Comparison of ENCODE assay signal across 8 cellular contexts in genomic region chr15:76905013-76905839, GRCh38. TPM values are rescaled to one million over a fixed set of nuclear protein-coding genes. Genes with fewer than 3 reads are reported as not detected.
DNase-seq lines count a peak whose midpoint lies in the region; TF ChIP-seq lines count a peak whose summit lies in the region.

Gene SCAPER, minus strand, starts transcription at chr15:76905340. Its CDS starts 21,523 bp downstream, at chr15:76883817.

- H4K20me1 ChIP-seq in SK-N-SH (ENCODE audit: insufficient read depth), result no peaks in the 10 kb centered on the region

- H3K4me3 ChIP-seq in SK-N-SH (ENCODE audit: low read depth in 2 of 2, low read length in 1 of 2), result peak within 1 kb of the TSS; percentile 77 to 84
- H3K4me3 ChIP-seq in suprapubic skin, result peak within 1 kb of the TSS; percentile 90

- DNase-seq in GM04503 (ENCODE audit: low read depth) (peak; percentile 31), HEK293T (ENCODE audit: extremely low spot score) (peak; percentile 98), NAMALWA (ENCODE audit: low spot score) (peak; percentile 91), SK-N-SH (peak; percentile 97), glomerular endothelial cell (ENCODE audit: extremely low read depth, low read depth, low spot score) (peak; percentile 23), occipital lobe (lab: John Stamatoyannopoulos, UW) (peak; percentile 85), suprapubic skin (ENCODE audit: low spot score in 2 of 2) (peak; percentile 93 to 94)
- peak; percentile 92 for DNase-seq in activated naive CD4-positive, alpha-beta T cell treated with anti-CD3 and anti-CD28 coated beads, Interleukin-2, amount 50 U/mL, for 16 hours

- TF ChIP-seq CTCF in SK-N-SH (IDR thresholded peaks at IDR 0.05) (no peak), suprapubic skin (IDR thresholded peaks at IDR 0.05) (no peak)

- H3K9me3 ChIP-seq in SK-N-SH (no peaks in the 10 kb centered on the region), suprapubic skin (no peaks in the 10 kb centered on the region)

- TF ChIP-seq RAD21 in SK-N-SH (IDR thresholded peaks at IDR 0.05; ENCODE audit: low read length), result no peak

- no peaks in the 10 kb centered on the region for H3K27me3 ChIP-seq in SK-N-SH (ENCODE audit: insufficient read depth)
- H3K27me3 ChIP-seq in suprapubic skin, result no peaks in the 10 kb centered on the region

- H3K79me2 ChIP-seq in SK-N-SH (ENCODE audit: insufficient read depth), result peaks cover 11% of the 10 kb centered on the region; the same call in 1 of the 2 replicates

- H3K27ac ChIP-seq in SK-N-SH (ENCODE audit: low read depth in 2 of 2, low read length in 1 of 2), result peak within 1 kb of the TSS; percentile 34 to 77; a peak in 3 of 4 replicates
- peak within 1 kb of the TSS; percentile 92 for H3K27ac ChIP-seq in suprapubic skin

- no peaks in the 10 kb centered on the region for H3K9me2 ChIP-seq in SK-N-SH

- H2AFZ ChIP-seq in SK-N-SH (ENCODE audit: low read depth), result peak within 1 kb of the TSS; percentile 95

- TF ChIP-seq EP300 in SK-N-SH (IDR thresholded peaks at IDR 0.05; ENCODE audit: borderline replicate concordance in 1 of 2, low read depth in 1 of 2, low read length in 1 of 2) (no peak), suprapubic skin (IDR thresholded peaks at IDR 0.05) (no peak)

- H3K36me3 ChIP-seq in SK-N-SH (replicated peaks in 1 of 2; ENCODE audit: control insufficient read depth in 1 of 2, insufficient read depth in 2 of 2, low read length in 1 of 2), result no peaks in the 10 kb centered on the region
- H3K36me3 ChIP-seq in suprapubic skin, result no peaks in the 10 kb centered on the region

- peak within 1 kb of the TSS; percentile 80 for H3K9ac ChIP-seq in SK-N-SH

- H3K4me1 ChIP-seq in SK-N-SH (ENCODE audit: control insufficient read depth in 1 of 2, insufficient read depth in 2 of 2, low read depth in 1 of 2, low read length in 1 of 2) (peaks cover 13 to 15% of the 10 kb centered on the region in 2 experiments; a peak in 3 of 4 replicates), suprapubic skin (peaks cover 28% of the 10 kb centered on the region)

- POLR2A ChIA-PET in HEK293T (lab: Yijun Ruan, JAX), result interaction anchor here (0.8 to 5.3 kb wide), 7 partner anchors 10 to 56 kb away, joined by 3 to 39 read pairs (median 3); partner anchors contain the start of gene RCN2
- POLR2A ChIA-PET in SK-N-SH (lab: Yijun Ruan, JAX), result interaction anchor here (1.9 kb wide), 1 partner anchor 26 kb away, joined by 7 read pairs; the partner anchor contains the start of gene RCN2

- H3K4me2 ChIP-seq in SK-N-SH, result peak within 1 kb of the TSS; percentile 82

- TF ChIP-seq POLR2A in suprapubic skin (IDR thresholded peaks at IDR 0.05), result peak in 1 of 2 donors; percentile 70

- 18% methylated on average over 13 of the region's 78 CpGs for WGBS in SK-N-SH (ENCODE audit: low lambda C conversion rate)
- under 1% methylated on average over 11 of the region's 78 CpGs for WGBS in suprapubic skin

- CTCF ChIA-PET in HEK293T (lab: Yijun Ruan, JAX), result no interaction called here
- CTCF ChIA-PET in SK-N-SH (lab: Yijun Ruan, JAX), result interaction anchor here (1.0 to 2.3 kb wide), 5 partner anchors 8 to 118 kb away, joined by 3 to 7 read pairs (median 3); no protein-coding TSS in a partner anchor

- H3F3A ChIP-seq in SK-N-SH (replicated peaks; ENCODE audit: insufficient read depth), result peaks cover 22% of the 10 kb centered on the region

TF ChIP-seq in HEK293T, 16 proteins besides CTCF, POLR2A, EP300 and RAD21:
- TF ChIP-seq ELF4 (IDR thresholded peaks at IDR 0.05) (no peak), BHLHE40 (IDR thresholded peaks at IDR 0.05; ENCODE audit: borderline replicate concordance) (no peak), TARDBP (IDR thresholded peaks at IDR 0.05) (no peak), HDGF (IDR thresholded peaks at IDR 0.05; ENCODE audit: borderline replicate concordance) (0 out of 2 replicates have a peak, but pooled peaks have one; percentile 16), L3MBTL2 (conservative IDR thresholded peaks at IDR 0.05) (peak; percentile 99), NFRKB (IDR thresholded peaks at IDR 0.05) (no peak), ARNT (IDR thresholded peaks at IDR 0.05) (no peak)

TF ChIP-seq in SK-N-SH, 30 proteins besides CTCF, POLR2A, EP300 and RAD21 (continues in another document):
- TF ChIP-seq FOXM1 (IDR thresholded peaks at IDR 0.05; ENCODE audit: low read depth) (no peak), TCF12 (IDR thresholded peaks at IDR 0.05) (no peak), FOXJ3 (CRISPR knock-in tag; IDR thresholded peaks at IDR 0.05) (peak; percentile 20; the same call in 1 of the 2 replicates), MAX (IDR thresholded peaks at IDR 0.05; ENCODE audit: low read depth) (peak; percentile 99), YY1 (IDR thresholded peaks at IDR 0.05; ENCODE audit: low read depth) (peak; percentile 83), NRF1 (IDR thresholded peaks at IDR 0.05; ENCODE audit: low read depth, low read length) (peak; percentile 94), REST (IDR thresholded peaks at IDR 0.05; ENCODE audit: low read depth, low read length) (no peak), TAF1 (IDR thresholded peaks at IDR 0.05; ENCODE audit: borderline replicate concordance, low read depth, low read length) (no peak), RCOR1 (IDR thresholded peaks at IDR 0.05; ENCODE audit: low read length) (no peak), SIN3A (IDR thresholded peaks at IDR 0.05; ENCODE audit: borderline replicate concordance, low read depth, low read length) (peak; percentile 20; the same call in 1 of the 2 replicates), JUND (IDR thresholded peaks at IDR 0.05) (no peak), ELF1 (IDR thresholded peaks at IDR 0.05) (no peak), USF2 (IDR thresholded peaks at IDR 0.05; ENCODE audit: borderline replicate concordance, low read depth, low read length) (peak; percentile 81), MEF2A (IDR thresholded peaks at IDR 0.05; ENCODE audit: borderline replicate concordance, low read depth) (no peak), USF1 (IDR thresholded peaks at IDR 0.05; ENCODE audit: borderline replicate concordance, low read depth) (peak; percentile 96), ZBTB33 (IDR thresholded peaks at IDR 0.05; ENCODE audit: borderline replicate concordance, low read depth) (no peak)

RNA-seq across cellular contexts. Expression of gene SCAPER, which starts in this region (rescaled TPM):
- 1.8 and 2.5 TPM in 2 replicates for polyA plus RNA-seq in SK-N-SH (2012; rRNA removed)
- polyA plus RNA-seq in SK-N-SH (2012; cell fraction: cytosol; rRNA removed), result 2.3 and 3.1 TPM in 2 replicates
- 2.8 and 4.2 TPM in 2 replicates for polyA plus RNA-seq in SK-N-SH (2012; cell fraction: nucleus; rRNA removed)
- total RNA-seq in glomerular endothelial cell, result 13.8 and 18.9 TPM in 2 replicates
- 80.0 TPM for total RNA-seq in occipital lobe
- 10 to 100 TPM; 26.3 to 61.4 (median 37.3) TPM for total RNA-seq in suprapubic skin

Comparison
In these comparisons a context has a peak if more than half of its experiments do, and no peak if none do; other contexts are left out.
1. Peak in every context shown above with its lines: DNase-seq, H3K4me3 ChIP-seq and H3K27ac ChIP-seq.
2. DNase-seq: peak in every context shown above with its lines; median percentile 98 in HEK293T; 97 in SK-N-SH; 94 in suprapubic skin; 92 in activated naive CD4-positive, alpha-beta T cell treated with anti-CD3 and anti-CD28 coated beads, Interleukin-2, amount 50 U/mL, for 16 hours; 91 in NAMALWA; 85 in occipital lobe; 31 in GM04503; 23 in glomerular endothelial cell.